Comparison of ENCODE assay signal across 10 cellular contexts in genomic region chr1:18945401-18945849, GRCh38. TPM values are rescaled to one million over a fixed set of nuclear protein-coding genes. Genes with fewer than 3 reads are reported as not detected.
DNase-seq lines count a peak whose midpoint lies in the region; ATAC-seq, FAIRE-seq and TF ChIP-seq lines count a peak whose summit lies in the region.
"Had no signal": no experiment of that assay in that cellular context is flagged by ENCODE, and none has a peak within 500 bp of the region (broad histone marks: within the 10 kb centered on the region; RNA-seq: fewer than 3 reads in every experiment).

No MANE protein-coding gene starts in this region.

- FAIRE-seq in GM12891 (lab: Jason Lieb, UNC): no peak
- FAIRE-seq: A204.1 had no signal

- no peak for TF ChIP-seq POLR2A in GM12891 (IDR thresholded peaks at IDR 0.05; ENCODE audit: low read depth, low read length)

- no peaks in the 10 kb centered on the region for H3K9me3 ChIP-seq in WERI-Rb-1 (ENCODE audit: severe bottlenecking)
- H3K9me3 ChIP-seq in right cardiac atrium (ENCODE audit: control insufficient read depth, low read length): no peaks in the 10 kb centered on the region

- peak overlapping the region; percentile 77 for H3K27ac ChIP-seq in WERI-Rb-1
- no peak overlapping the region for H3K27ac ChIP-seq in right cardiac atrium (ENCODE audit: low read length)
- H3K27ac ChIP-seq: HL-60 had no signal

- H3K36me3 Mint-ChIP-seq in stimulated activated effector memory CD8-positive, alpha-beta T cell treated with anti-CD3 and anti-CD28 coated beads, Interleukin-12 subunit alpha, Interleukin-12 subunit beta, amount 100 ng/mL, for 72 hours: peaks cover 36% of the 10 kb centered on the region

- intact Hi-C loops in right cardiac atrium (cut with DNase I): no loop called here

- H3K4me3 Mint-ChIP-seq in stimulated activated effector memory CD8-positive, alpha-beta T cell treated with anti-CD3 and anti-CD28 coated beads, Interleukin-12 subunit alpha, Interleukin-12 subunit beta, amount 100 ng/mL, for 72 hours: peak overlapping the region; percentile 35

- H3K4me1 Mint-ChIP-seq in stimulated activated effector memory CD8-positive, alpha-beta T cell treated with anti-CD3 and anti-CD28 coated beads, Interleukin-12 subunit alpha, Interleukin-12 subunit beta, amount 100 ng/mL, for 72 hours: peaks cover 88% of the 10 kb centered on the region

- H3K36me3 ChIP-seq in WERI-Rb-1: no peaks in the 10 kb centered on the region

- H3K9me3 Mint-ChIP-seq in stimulated activated effector memory CD8-positive, alpha-beta T cell treated with anti-CD3 and anti-CD28 coated beads, Interleukin-12 subunit alpha, Interleukin-12 subunit beta, amount 100 ng/mL, for 72 hours: no peaks in the 10 kb centered on the region

- H3K4me3 ChIP-seq in WERI-Rb-1 (ENCODE audit: low read depth, low read length) (no peak overlapping the region), right cardiac atrium (ENCODE audit: low read length) (no peak overlapping the region)

- TF ChIP-seq CTCF in WERI-Rb-1 (IDR thresholded peaks at IDR 0.05; ENCODE audit: low read depth, low read length): no peak

- ATAC-seq in right cardiac atrium (no peak), HG03460 (IDR thresholded peaks at IDR 0.05; ENCODE audit: unreplicated experiment) (no peak)
- no peak for ATAC-seq in stimulated activated effector memory CD8-positive, alpha-beta T cell treated with anti-CD3 and anti-CD28 coated beads, Interleukin-12 subunit alpha, Interleukin-12 subunit beta, amount 100 ng/mL, for 72 hours

- H3K27me3 ChIP-seq in WERI-Rb-1 (ENCODE audit: insufficient read depth, low read depth, severe bottlenecking) (no peaks in the 10 kb centered on the region), right cardiac atrium (ENCODE audit: control insufficient read depth, insufficient read depth) (no peaks in the 10 kb centered on the region)

- peak overlapping the region; percentile 85 for H3K27ac Mint-ChIP-seq in stimulated activated effector memory CD8-positive, alpha-beta T cell treated with anti-CD3 and anti-CD28 coated beads, Interleukin-12 subunit alpha, Interleukin-12 subunit beta, amount 100 ng/mL, for 72 hours

- H3K4me1 ChIP-seq in right cardiac atrium (ENCODE audit: control insufficient read depth, insufficient read depth, low read length): peaks cover 28% of the 10 kb centered on the region

- 35% methylated on average over 14 of the region's 14 CpGs for WGBS in right cardiac atrium

- DNase-seq in NCI-H2196 (lab: John Stamatoyannopoulos, UW; ENCODE audit: unreplicated experiment) (peak; percentile 8), NCI-H2196 treated with DMSO at 0.1 percent for 48 hours (lab: John Stamatoyannopoulos, UW; ENCODE audit: unreplicated experiment) (no peak), WERI-Rb-1 (peak; percentile 78), right cardiac atrium (peak; percentile 45 to 81 (median 80)), COR-L47 (lab: John Stamatoyannopoulos, UW) (no peak), GM12891 (ENCODE audit: insufficient read length, low spot score) (no peak)
- DNase-seq in stimulated activated effector memory CD8-positive, alpha-beta T cell treated with anti-CD3 and anti-CD28 coated beads, Interleukin-12 subunit alpha, Interleukin-12 subunit beta, amount 100 ng/mL, for 72 hours (ENCODE audit: low spot score in 2 of 2): no peak

TF ChIP-seq in GM12891, 5 proteins besides CTCF, POLR2A, EP300 and RAD21:
- TF ChIP-seq SPI1 (IDR thresholded peaks at IDR 0.05; ENCODE audit: low read depth, low read length) (no peak), TAF1 (IDR thresholded peaks at IDR 0.05; ENCODE audit: low read depth, low read length) (no peak), POLR2AphosphoS5 (IDR thresholded peaks at IDR 0.05; ENCODE audit: low read depth, low read length) (no peak), POU2F2 (IDR thresholded peaks at IDR 0.05; ENCODE audit: low read depth, low read length) (no peak), PAX5 (IDR thresholded peaks at IDR 0.05; ENCODE audit: insufficient read depth, low read length, severe bottlenecking) (no peak)

RNA-seq across cellular contexts. Expression of gene IFFO2, which starts 11.1 kb away (rescaled TPM):
- 10 to 100 TPM in 1 of 4 donors, 1 to 10 TPM in 3; 6.7 to 12.7 (median 8.1) TPM for total RNA-seq in right cardiac atrium
- 5.0 TPM for polyA plus RNA-seq in right cardiac atrium
- 8.1 TPM for polyA plus RNA-seq in GM12891 (2012; ENCODE audit: low read depth, missing spikeins)

RNA-seq across cellular contexts. Expression of gene ALDH4A1, which starts 43.1 kb away (rescaled TPM):
- 10 to 100 TPM; 22.2 to 35.5 (median 27.1) TPM for total RNA-seq in right cardiac atrium
- 23.6 TPM for polyA plus RNA-seq in right cardiac atrium
- polyA plus RNA-seq in GM12891 (2012; ENCODE audit: low read depth, missing spikeins): 8.5 TPM

Comparison
In these comparisons a context has a peak if more than half of its experiments do, and no peak if none do; other contexts are left out.
1. DNase-seq: peak in NCI-H2196 (single experiment), WERI-Rb-1 (single experiment) and right cardiac atrium (3 of 3); none in NCI-H2196 treated with DMSO at 0.1 percent for 48 hours (single experiment), stimulated activated effector memory CD8-positive, alpha-beta T cell treated with anti-CD3 and anti-CD28 coated beads, Interleukin-12 subunit alpha, Interleukin-12 subunit beta, amount 100 ng/mL, for 72 hours (0 of 2), COR-L47 (single experiment) and GM12891 (single experiment).